ENCODE assay signal across 11 cellular contexts in genomic region chr3:143124683-143125520, GRCh38. TPM values are rescaled to one million over a fixed set of nuclear protein-coding genes. Genes with fewer than 3 reads are reported as not detected.
A peak's percentile ranks its signal among the peaks of the same experiment; 100 is the strongest.
DNase-seq lines count a peak whose midpoint lies in the region; ATAC-seq and TF ChIP-seq lines count a peak whose summit lies in the region.
"Had no signal": no experiment of that assay in that cellular context is flagged by ENCODE, and none has a peak within 500 bp of the region (broad histone marks: within the 10 kb centered on the region; RNA-seq: fewer than 3 reads in every experiment).

No MANE protein-coding gene starts in this region.

- CTCF ChIA-PET in Caco-2 (lab: Charles Lee), result no interaction called here

- BruUV-seq in Caco-2 (replicated peaks; lab: Mats Ljungman, UMichigan), result no TSS peak

- no peaks in the 10 kb centered on the region; the same call in 1 of the 2 replicates for H3K9me3 ChIP-seq in Caco-2
- H3K9me3 ChIP-seq: colonic mucosa had no signal

- H3K4me1 Mint-ChIP-seq in chondrocyte (ENCODE audit: low read depth) (peaks cover 20% of the 10 kb centered on the region), nephron progenitor cell (peaks cover 47% of the 10 kb centered on the region), Caco-2 (ENCODE audit: low read depth, unreplicated experiment) (no peaks in the 10 kb centered on the region)

- no peaks in the 10 kb centered on the region for H3K27me3 ChIP-seq in Caco-2 (replicated peaks; ENCODE audit: control insufficient read depth, insufficient read depth, low read length)

- H3K36me3 ChIP-seq in Caco-2 (ENCODE audit: control insufficient read depth, insufficient read depth, low read length), result no peaks in the 10 kb centered on the region
- H3K36me3 ChIP-seq: colonic mucosa had no signal

- H3K27ac Mint-ChIP-seq in chondrocyte (ENCODE audit: unreplicated experiment) (no peak overlapping the region), nephron progenitor cell (no peak overlapping the region), Caco-2 (ENCODE audit: unreplicated experiment) (no peak overlapping the region)

- peaks cover 4% of the 10 kb centered on the region for H3K36me3 Mint-ChIP-seq in chondrocyte (ENCODE audit: low read depth)
- peaks cover 37% of the 10 kb centered on the region for H3K36me3 Mint-ChIP-seq in nephron progenitor cell (ENCODE audit: low read depth)
- H3K36me3 Mint-ChIP-seq in Caco-2 (ENCODE audit: insufficient read depth, unreplicated experiment), result no peaks in the 10 kb centered on the region

- TF ChIP-seq CTCF in chondrocyte (IDR thresholded peaks at IDR 0.05) (no peak), nephron progenitor cell (IDR thresholded peaks at IDR 0.05) (no peak), Caco-2 (IDR thresholded peaks at IDR 0.05; ENCODE audit: insufficient read depth in 1 of 2, low read depth in 1 of 2, low read length in 1 of 2, severe bottlenecking in 1 of 2, unreplicated experiment in 1 of 2) (no peak)

- H3K4me1 ChIP-seq in Caco-2, result no peaks in the 10 kb centered on the region
- H3K4me1 ChIP-seq: colonic mucosa had no signal

- intact Hi-C loops in Caco-2 (cut with micrococcal nuclease; ENCODE audit: unreplicated experiment), result no loop called here

- H3K9me3 Mint-ChIP-seq in chondrocyte (ENCODE audit: low read depth) (no peaks in the 10 kb centered on the region), nephron progenitor cell (no peaks in the 10 kb centered on the region), Caco-2 (ENCODE audit: unreplicated experiment) (no peaks in the 10 kb centered on the region)

- peak; percentile 34 for DNase-seq in DMS53 treated with DMSO at 0.1 percent for 48 hours (lab: John Stamatoyannopoulos, UW; ENCODE audit: unreplicated experiment)
- peak; percentile 83 for DNase-seq in NCI-H146 (lab: John Stamatoyannopoulos, UW)
- DNase-seq in chondrocyte (ENCODE audit: low spot score), result no peak
- DNase-seq in nephron progenitor cell, result no peak
- DNase-seq in activated gamma-delta T cell (lab: John Stamatoyannopoulos, UW), result no peak
- DNase-seq in AG08396 (ENCODE audit: low spot score), result no peak
- DNase-seq in Caco-2, result no peak
- DNase-seq: colonic mucosa, NCI-H1092 treated with DMSO at 0.1 percent for 48 hours, posterior cingulate gyrus had no signal

- peak overlapping the region; percentile 5 for H3K4me3 Mint-ChIP-seq in chondrocyte (ENCODE audit: unreplicated experiment)
- peak overlapping the region; percentile 32 for H3K4me3 Mint-ChIP-seq in nephron progenitor cell
- H3K4me3 Mint-ChIP-seq in Caco-2 (ENCODE audit: unreplicated experiment), result no peak overlapping the region

- H3K4me3 ChIP-seq in Caco-2 (ENCODE audit: low read depth, low read length), result no peak overlapping the region
- H3K4me3 ChIP-seq: colonic mucosa had no signal

- POLR2A ChIA-PET in Caco-2 (lab: Charles Lee), result no interaction called here

- no peak for ATAC-seq in HG02885 (IDR thresholded peaks at IDR 0.05; ENCODE audit: poor library complexity, unreplicated experiment)

- H3K27me3 Mint-ChIP-seq in chondrocyte (ENCODE audit: low read depth) (no peaks in the 10 kb centered on the region), nephron progenitor cell (ENCODE audit: low read depth, poor library complexity) (peaks cover 10% of the 10 kb centered on the region), Caco-2 (ENCODE audit: insufficient read depth, unreplicated experiment) (peaks cover 26% of the 10 kb centered on the region)

RNA-seq across cellular contexts. Expression of gene CHST2, which starts 5.3 kb away (rescaled TPM):
- total RNA-seq in chondrocyte (8.7 to 23.1 TPM (median 23.1 TPM) in 3 replicates), Caco-2 (2022) (not detected in 2 replicates)

Comparison
In these comparisons a context has a peak if more than half of its experiments do, and no peak if none do; other contexts are left out.
1. DNase-seq: peak in DMS53 treated with DMSO at 0.1 percent for 48 hours (single experiment) and NCI-H146 (single experiment); none in chondrocyte (single experiment), nephron progenitor cell (single experiment), activated gamma-delta T cell (single experiment), AG08396 (single experiment) and Caco-2 (0 of 2).